ENCODE assay signal across 8 cellular contexts in the genomic region with DNA sequence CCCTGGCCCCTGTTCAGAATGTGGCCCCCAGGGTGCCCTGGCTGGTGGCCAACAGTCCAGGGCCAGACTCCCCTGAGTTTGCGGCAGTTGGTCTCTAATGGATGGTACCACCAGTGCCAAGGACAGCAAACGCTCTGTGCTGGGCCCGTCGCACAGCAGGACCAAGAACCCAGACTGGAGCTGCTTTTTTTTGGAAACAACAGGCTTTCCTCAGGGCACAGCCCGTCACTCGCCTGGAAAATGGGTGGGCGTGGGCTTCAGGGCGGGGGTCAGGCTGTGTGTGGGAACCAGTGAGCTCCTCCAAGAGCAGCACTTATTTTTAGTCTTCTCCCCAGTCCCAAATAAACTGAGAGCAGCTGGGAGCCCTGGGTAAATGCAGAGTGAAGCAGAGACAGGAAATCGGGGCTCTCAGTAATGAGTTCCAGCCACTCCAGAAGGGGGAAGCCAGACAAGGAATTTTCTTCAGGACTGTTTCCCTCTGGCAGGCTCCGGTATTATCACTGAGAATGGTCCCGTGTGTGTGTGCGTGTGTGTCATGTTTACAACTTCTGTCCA.
A peak's percentile ranks its signal among the peaks of the same experiment; 100 is the strongest.
DNase-seq lines count a peak whose midpoint lies in the region; ATAC-seq and TF ChIP-seq lines count a peak whose summit lies in the region.

No MANE protein-coding gene starts in this region.

- ATAC-seq in right cardiac atrium (peak; percentile 28 to 50), sciatic nerve (peak; percentile 67)

- H3K27ac ChIP-seq in C4-2B: peak overlapping the region; percentile 50
- H3K27ac ChIP-seq in right cardiac atrium (ENCODE audit: low read length): peak overlapping the region; percentile 59

- H3K27me3 ChIP-seq in right cardiac atrium (ENCODE audit: control insufficient read depth, insufficient read depth): no peaks in the 10 kb centered on the region

- H3K4me3 ChIP-seq in right cardiac atrium (ENCODE audit: low read length): peak overlapping the region; percentile 33

- 19% methylated on average over 12 of the region's 12 CpGs for WGBS in right cardiac atrium

- DNase-seq in amniotic epithelial cell (ENCODE audit: low read depth) (peak; percentile 36), right cardiac atrium (peak; percentile 45 to 86 (median 75)), sciatic nerve (ENCODE audit: low spot score) (peak; percentile 69), posterior vena cava (ENCODE audit: low spot score) (no peak), glomerular visceral epithelial cell (ENCODE audit: extremely low spot score) (no peak), SIG-M5 treated with dmso at 0.1 percent for 504 hours (lab: John Stamatoyannopoulos, UW; ENCODE audit: unreplicated experiment) (no peak)
- DNase-seq in activated CD8-positive, alpha-beta memory T cell treated with anti-CD3 and anti-CD28 coated beads, Interleukin-2, amount 50 U/mL, for 4 hours: no peak

- TF ChIP-seq CTCF in C4-2B (conservative IDR thresholded peaks at IDR 0.05): no peak

- intact Hi-C loops in right cardiac atrium (cut with DNase I) (loop anchor here in 1 of 4 donors (10.0 kb wide), 1 partner anchor 62 kb away; a partner anchor contains a TSS), sciatic nerve (cut with DNase I) (no loop called here), posterior vena cava (cut with DNase I) (loop anchor here (5.0 to 10.0 kb wide), 2 partner anchors 62 to 76 kb away; a partner anchor contains a TSS)

- H3K9me3 ChIP-seq in right cardiac atrium (ENCODE audit: control insufficient read depth, low read length): no peaks in the 10 kb centered on the region

- H3K4me1 ChIP-seq in right cardiac atrium (ENCODE audit: control insufficient read depth, insufficient read depth, low read length): peaks cover 20% of the 10 kb centered on the region

Comparison
In these comparisons a context has a peak if more than half of its experiments do, and no peak if none do; other contexts are left out.
1. DNase-seq: peak in amniotic epithelial cell (single experiment), right cardiac atrium (3 of 3) and sciatic nerve (single experiment); none in activated CD8-positive, alpha-beta memory T cell treated with anti-CD3 and anti-CD28 coated beads, Interleukin-2, amount 50 U/mL, for 4 hours (single experiment), posterior vena cava (single experiment), glomerular visceral epithelial cell (single experiment) and SIG-M5 treated with dmso at 0.1 percent for 504 hours (single experiment).